Comparison of ENCODE assay signal across 8 cellular contexts in the genomic region with DNA sequence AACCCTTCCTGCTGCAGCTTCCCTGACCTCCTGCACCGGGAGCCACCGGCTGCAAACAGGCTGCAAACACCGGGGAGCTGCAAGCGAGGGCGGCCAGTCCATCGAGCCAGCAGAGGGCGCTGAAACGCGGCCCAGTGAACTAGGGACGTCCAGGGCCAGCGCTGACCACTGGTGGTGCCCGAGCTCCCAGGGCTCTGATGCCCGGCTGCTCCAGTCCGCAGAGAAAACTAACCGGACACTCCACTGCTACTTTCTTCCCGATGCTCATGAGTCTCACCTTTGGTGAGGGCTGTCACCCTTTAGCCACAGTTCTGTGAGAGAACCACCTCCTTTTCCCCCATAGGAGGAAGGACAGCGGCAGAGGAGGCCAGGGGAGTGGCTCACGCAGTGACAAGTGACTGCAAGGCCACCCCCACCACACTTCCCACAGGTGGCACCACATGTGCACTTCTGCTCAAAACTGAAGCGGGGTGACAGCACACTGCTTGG.
DNase-seq lines count a peak whose midpoint lies in the region; ATAC-seq and TF ChIP-seq lines count a peak whose summit lies in the region.

No MANE protein-coding gene starts in this region.

- H3K36me3 ChIP-seq in neuron (ENCODE audit: insufficient read depth, low read length), result no peaks in the 10 kb centered on the region
- H3K36me3 ChIP-seq in testis (ENCODE audit: low read depth, missing control alignments), result no peaks in the 10 kb centered on the region

- peaks cover 3% of the 10 kb centered on the region for H3K9me3 ChIP-seq in neuron (ENCODE audit: low read length)
- H3K9me3 ChIP-seq in testis, result no peaks in the 10 kb centered on the region

- intact Hi-C loops in testis (cut with DNase I; ENCODE audit: low total_unique reads), result loop anchor here (10.0 kb wide), 1 partner anchor 292 kb away; no protein-coding TSS in a partner anchor

- no peak for TF ChIP-seq POLR2A in testis (IDR thresholded peaks at IDR 0.05)
- TF ChIP-seq POLR2A in GM18505 (IDR thresholded peaks at IDR 0.05; ENCODE audit: borderline replicate concordance, extremely low read depth, insufficient read depth, insufficient read length), result no peak

- H3K27ac ChIP-seq in testis, result no peak overlapping the region

- H3K4me1 ChIP-seq in neuron (ENCODE audit: insufficient read depth, low read length), result peaks cover 9% of the 10 kb centered on the region
- peaks cover 7% of the 10 kb centered on the region for H3K4me1 ChIP-seq in testis

- H3K4me3 ChIP-seq in AG10803 (ENCODE audit: low read length) (peak overlapping the region; percentile 36), neuron (ENCODE audit: low read length) (peak overlapping the region; percentile 39), testis (no peak overlapping the region)

- TF ChIP-seq CTCF in AG10803 (conservative IDR thresholded peaks at IDR 0.05; ENCODE audit: low read length), result peak; percentile 94
- peak; percentile 78 to 79 (median 79) for TF ChIP-seq CTCF in testis (IDR thresholded peaks at IDR 0.05)

- peak overlapping the region; percentile 74 for H2AFZ ChIP-seq in neuron (ENCODE audit: low read depth, low read length)

- ATAC-seq in GM18505 (IDR thresholded peaks at IDR 0.05; ENCODE audit: unreplicated experiment), result no peak

- DNase-seq in AG10803 (ENCODE audit: low read depth) (peak; percentile 71), HK-2 (ENCODE audit: unreplicated experiment) (peak; percentile 79), RPMI8226 (peak; percentile 47), foreskin melanocyte (peak; percentile 61), testis (peak; percentile 92)
- peak in 3 of 4 experiments; percentile 6 to 16 (median 11) for DNase-seq in activated naive CD4-positive, alpha-beta T cell (lab: John Stamatoyannopoulos, UW)

- H3K27me3 ChIP-seq in neuron (ENCODE audit: insufficient read depth, low read length), result no peaks in the 10 kb centered on the region
- H3K27me3 ChIP-seq in testis, result no peaks in the 10 kb centered on the region

- 28 to 34% methylated on average over 7 to 19 of the region's 19 CpGs for WGBS in testis, 2 donors

Comparison
In these comparisons a context has a peak if more than half of its experiments do, and no peak if none do; other contexts are left out.
1. DNase-seq: peak in every context shown above with its lines; median percentile 92 in testis; 79 in HK-2; 71 in AG10803; 61 in foreskin melanocyte; 47 in RPMI8226; 11 in activated naive CD4-positive, alpha-beta T cell.
2. H3K4me3 ChIP-seq: peak in AG10803 (single experiment) and neuron (single experiment); none in testis (0 of 2).